In the genomic region with DNA sequence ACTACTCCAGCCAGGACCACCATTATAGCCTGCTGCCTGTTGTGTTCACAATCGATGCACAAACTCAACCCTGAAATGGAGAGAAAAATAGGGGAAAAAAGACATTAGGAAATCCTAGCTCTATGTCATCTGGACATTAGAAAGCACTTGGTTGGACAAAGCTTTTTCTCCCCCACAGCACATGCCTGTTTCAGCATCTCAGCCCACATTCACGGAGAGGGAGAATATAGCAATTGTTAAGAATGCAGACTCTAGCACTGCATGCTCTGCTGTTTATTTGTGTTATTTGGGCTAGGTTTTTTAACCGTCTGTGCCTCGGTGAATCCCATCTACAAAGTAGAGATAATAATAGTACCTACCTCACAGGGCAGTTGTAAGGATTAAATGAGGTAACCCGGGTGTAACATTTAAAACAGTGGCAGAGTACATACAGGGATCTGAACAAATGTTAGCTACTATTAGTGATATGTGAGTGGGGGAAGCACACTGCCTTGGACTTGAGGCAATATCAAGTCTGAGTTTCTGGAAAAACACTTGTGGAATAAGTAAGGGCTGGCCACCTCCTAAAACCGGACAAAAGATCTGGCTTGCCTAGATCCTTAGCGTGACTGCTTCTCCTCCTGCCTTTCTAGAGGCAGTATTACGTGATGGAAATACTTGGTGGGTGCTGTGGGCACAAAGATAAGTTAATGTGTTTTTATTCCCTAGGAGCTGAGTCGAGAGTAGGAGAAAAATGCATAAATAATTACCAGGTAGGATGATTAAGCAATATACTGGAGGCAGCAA, we compare ENCODE assay signal across 8 cellular contexts. TPM values are rescaled to one million over a fixed set of nuclear protein-coding genes. Genes with fewer than 3 reads are reported as not detected.
DNase-seq lines count a peak whose midpoint lies in the region; ATAC-seq and TF ChIP-seq lines count a peak whose summit lies in the region.

No MANE protein-coding gene starts in this region.

- H3K4me3 Mint-ChIP-seq in stimulated activated memory B cell treated with anti-CD40 and anti-IgM and Interleukin-4, amounts not matched to agents 10 μg/mL and 1 μg/mL and 100 μg/mL, for 72 hours = peak overlapping the region; percentile 98

- H3K9ac ChIP-seq in GM23248 (peak overlapping the region; percentile 98), SK-N-MC (ENCODE audit: insufficient read length) (peak overlapping the region; percentile 88)

- H3K4me1 Mint-ChIP-seq in stimulated activated memory B cell treated with anti-CD40 and anti-IgM and Interleukin-4, amounts not matched to agents 10 μg/mL and 1 μg/mL and 100 μg/mL, for 72 hours = peaks cover 48% of the 10 kb centered on the region

- no peaks in the 10 kb centered on the region for H3K36me3 ChIP-seq in GM23248 (ENCODE audit: low read depth)
- no peaks in the 10 kb centered on the region for H3K36me3 ChIP-seq in SK-N-MC (ENCODE audit: insufficient read depth, low read length)
- no peaks in the 10 kb centered on the region for H3K36me3 ChIP-seq in left lung

- H4K20me1 ChIP-seq in GM23248 (ENCODE audit: insufficient read depth) = peaks cover 11% of the 10 kb centered on the region

- peaks cover 37% of the 10 kb centered on the region for H3K79me2 ChIP-seq in GM23248 (ENCODE audit: insufficient read depth)

- H3K4me3 ChIP-seq in AG10803 (ENCODE audit: low read length) (peak overlapping the region; percentile 87), GM23248 (peak overlapping the region; percentile 88), SK-N-MC (peak overlapping the region; percentile 97), cardiac fibroblast (replicated peaks in 1 of 2; ENCODE audit: low read depth in 2 of 2, low read length in 2 of 2) (peak overlapping the region; percentile 60 to 94), left lung (peak overlapping the region; percentile 83 to 96)

- no peaks in the 10 kb centered on the region for H3K9me3 Mint-ChIP-seq in stimulated activated memory B cell treated with anti-CD40 and anti-IgM and Interleukin-4, amounts not matched to agents 10 μg/mL and 1 μg/mL and 100 μg/mL, for 72 hours

- 12 to 15% methylated on average over 9 of the region's 9 CpGs for WGBS in GM23248 (ENCODE audit: low coverage in 1 of 2, low lambda C conversion rate in 2 of 2, missing lambda C conversion rate in 2 of 2), 2 experiments

- no peaks in the 10 kb centered on the region for H3K9me2 ChIP-seq in GM23248 (ENCODE audit: insufficient read depth)

- DNase-seq in AG10803 (ENCODE audit: low read depth) = peak; percentile 40
- peak; percentile 84 for DNase-seq in GM23248
- no peak for DNase-seq in SK-N-MC (ENCODE audit: low read depth, low spot score)
- DNase-seq in cardiac fibroblast (ENCODE audit: low read depth in 2 of 2) = peak; percentile 58 to 62
- no peak for DNase-seq in left lung
- no peak for DNase-seq in SKM-1 (lab: John Stamatoyannopoulos, UW; ENCODE audit: unreplicated experiment)

- H3F3A ChIP-seq in GM23248 (ENCODE audit: insufficient read depth) = peaks cover 26% of the 10 kb centered on the region

- TF ChIP-seq CTCF in AG10803 (conservative IDR thresholded peaks at IDR 0.05; ENCODE audit: low read length) = peak; percentile 13; the same call in 1 of the 2 replicates
- no peak for TF ChIP-seq CTCF in cardiac fibroblast (IDR thresholded peaks at IDR 0.05; ENCODE audit: low read depth, low read length)
- no peak for TF ChIP-seq CTCF in left lung (IDR thresholded peaks at IDR 0.05)

- H3K27me3 ChIP-seq in GM23248 (replicated peaks; ENCODE audit: insufficient read depth) = no peaks in the 10 kb centered on the region
- no peaks in the 10 kb centered on the region for H3K27me3 ChIP-seq in left lung

- no peaks in the 10 kb centered on the region for H3K9me3 ChIP-seq in GM23248 (ENCODE audit: low read depth)
- no peaks in the 10 kb centered on the region for H3K9me3 ChIP-seq in SK-N-MC (ENCODE audit: low read depth, low read length)
- no peaks in the 10 kb centered on the region for H3K9me3 ChIP-seq in left lung

- H3K4me1 ChIP-seq in GM23248 (ENCODE audit: insufficient read depth) = peaks cover 22% of the 10 kb centered on the region
- H3K4me1 ChIP-seq in left lung = peaks cover 3 to 42% of the 10 kb centered on the region in 2 donors

- intact Hi-C loops in left lung (cut with DNase I) = loop anchor here in 1 of 2 donors (10.0 kb wide), 1 partner anchor 156 kb away; no protein-coding TSS in a partner anchor

- ATAC-seq in left lung (peak; percentile 18), HG02678 (IDR thresholded peaks at IDR 0.05; ENCODE audit: unreplicated experiment) (no peak)
- no peak for ATAC-seq in stimulated activated memory B cell treated with anti-CD40 and anti-IgM and Interleukin-4, amounts not matched to agents 10 μg/mL and 1 μg/mL and 100 μg/mL, for 72 hours

- H2AFZ ChIP-seq in GM23248 = peak overlapping the region; percentile 77

- H3K27ac ChIP-seq in GM23248 = peak overlapping the region; percentile 93
- peak overlapping the region; percentile 87 for H3K27ac ChIP-seq in SK-N-MC
- peak overlapping the region; percentile 100 for H3K27ac ChIP-seq in left lung

- H3K27me3 Mint-ChIP-seq in stimulated activated memory B cell treated with anti-CD40 and anti-IgM and Interleukin-4, amounts not matched to agents 10 μg/mL and 1 μg/mL and 100 μg/mL, for 72 hours = no peaks in the 10 kb centered on the region

- in situ Hi-C loops in GM23248 (cut with MboI) = loop anchor here (10.0 kb wide), 1 partner anchor 156 kb away; no protein-coding TSS in a partner anchor

- H3K4me2 ChIP-seq in GM23248 (ENCODE audit: unreplicated experiment) = peak overlapping the region; percentile 84

- H3K27ac Mint-ChIP-seq in stimulated activated memory B cell treated with anti-CD40 and anti-IgM and Interleukin-4, amounts not matched to agents 10 μg/mL and 1 μg/mL and 100 μg/mL, for 72 hours = peak overlapping the region; percentile 97

- H3K36me3 Mint-ChIP-seq in stimulated activated memory B cell treated with anti-CD40 and anti-IgM and Interleukin-4, amounts not matched to agents 10 μg/mL and 1 μg/mL and 100 μg/mL, for 72 hours = peaks cover 5% of the 10 kb centered on the region

RNA-seq across cellular contexts. Expression of gene PPP1CB, which starts 1.1 kb away (rescaled TPM):
- total RNA-seq in GM23248 (2014; rRNA removed; shearing (Covaris generic)) = 119 and 127 TPM in 2 replicates
- polyA plus RNA-seq in GM23248 (2016; fragmentation: Nextera tagmentation; extraction: Ambion mirVana) = 122 and 125 TPM in 2 replicates
- 100 to 1,000 TPM; 241 to 260 TPM for total RNA-seq in left lung

Comparison
In these comparisons a context has a peak if more than half of its experiments do, and no peak if none do; other contexts are left out.
1. DNase-seq: peak in AG10803 (single experiment), GM23248 (single experiment) and cardiac fibroblast (2 of 2); none in SK-N-MC (single experiment), left lung (0 of 2) and SKM-1 (single experiment).
2. Peak in every context shown above with its lines, with median percentiles within 50 percentile points of each other: H3K4me3 ChIP-seq and H3K27ac ChIP-seq.